Comparison of ENCODE assay signal across 8 cellular contexts in the genomic region with DNA sequence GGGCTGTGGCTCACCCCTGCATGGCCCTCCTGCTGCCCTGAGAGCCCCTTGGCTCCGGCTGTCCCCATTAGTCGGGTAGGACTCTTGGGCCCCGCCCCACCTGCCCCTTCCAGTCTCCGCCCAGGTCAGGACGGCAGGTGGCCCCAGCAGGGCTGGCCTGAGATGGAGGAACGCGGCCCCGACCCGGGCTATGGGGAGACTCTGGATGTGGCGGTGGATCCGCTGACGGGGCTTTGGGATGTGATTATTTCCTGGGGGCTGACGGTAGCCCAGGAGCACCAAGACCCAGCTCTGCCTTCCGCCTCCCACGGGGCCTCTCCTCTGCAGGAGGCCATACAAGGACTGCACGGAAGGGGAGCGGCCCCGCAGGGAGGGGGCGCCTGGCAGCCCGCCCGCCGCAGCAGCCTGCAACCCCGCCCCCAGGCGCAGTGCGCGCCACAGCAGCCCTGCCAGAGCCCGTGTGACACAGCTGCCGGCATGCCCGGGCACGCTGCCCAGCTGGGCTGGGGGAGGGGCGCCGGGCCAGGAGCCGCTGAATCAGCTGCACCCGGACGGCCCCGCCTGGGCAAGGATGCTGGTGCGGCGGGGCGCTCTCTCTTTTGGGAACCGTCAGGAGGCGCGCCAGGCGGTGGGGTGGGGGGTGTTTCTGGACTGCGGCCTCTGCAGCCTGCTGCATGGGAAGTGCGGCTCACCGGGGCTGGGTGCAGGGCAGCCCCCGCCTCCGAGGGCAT. TPM values are rescaled to one million over a fixed set of nuclear protein-coding genes. Genes with fewer than 3 reads are reported as not detected.
DNase-seq lines count a peak whose midpoint lies in the region; ATAC-seq and TF ChIP-seq lines count a peak whose summit lies in the region.

No MANE protein-coding gene starts in this region.

- H3F3A ChIP-seq in SU-DHL-6 (ENCODE audit: insufficient read depth), result 0 out of 2 replicates have a peak, but pooled peaks cover 7% of the 10 kb centered on the region

- intact Hi-C loops in cardiac septum (cut with DNase I), result loop anchor here (1.0 to 5.0 kb wide), 2 partner anchors 15 to 57 kb away; no protein-coding TSS in a partner anchor
- intact Hi-C loops in upper lobe of right lung (cut with DNase I), result no loop called here

- H3K9me3 Mint-ChIP-seq in progenitor cell of endocrine pancreas (ENCODE audit: low read depth), result no peaks in the 10 kb centered on the region

- H3K4me2 ChIP-seq in SU-DHL-6 (ENCODE audit: low read depth, low read length, poor library complexity, severe bottlenecking), result peak overlapping the region; percentile 54

- peak overlapping the region; percentile 69 for H3K27ac Mint-ChIP-seq in progenitor cell of endocrine pancreas

- no peaks in the 10 kb centered on the region for H3K9me2 ChIP-seq in SU-DHL-6 (replicated peaks; ENCODE audit: insufficient read depth, low read length)

- H3K36me3 ChIP-seq in SU-DHL-6 (ENCODE audit: low read length) (no peaks in the 10 kb centered on the region), upper lobe of right lung (peaks cover 1% of the 10 kb centered on the region)

- no peaks in the 10 kb centered on the region for H4K20me1 ChIP-seq in SU-DHL-6 (ENCODE audit: low read depth, low read length)

- DNase-seq in GM12865 (ENCODE audit: low read depth) (peak; percentile 96), NCI-H1105 treated with DMSO at 0.1 percent for 48 hours (lab: John Stamatoyannopoulos, UW) (peak; percentile 89), cardiac septum (ENCODE audit: low spot score) (peak; percentile 95), progenitor cell of endocrine pancreas (ENCODE audit: low spot score, unreplicated experiment) (peak; percentile 57), upper lobe of right lung (peak; percentile 96)
- DNase-seq in activated naive CD8-positive, alpha-beta T cell treated with anti-CD3 and anti-CD28 coated beads, Interleukin-2, amount 50 U/mL, for 16 hours (ENCODE audit: low read depth, low spot score), result peak; percentile 68

- H2AFZ ChIP-seq in SU-DHL-6 (ENCODE audit: low read depth, low read length, severe bottlenecking), result peak overlapping the region; percentile 63

- H3K27me3 Mint-ChIP-seq in progenitor cell of endocrine pancreas, result peaks cover 12% of the 10 kb centered on the region

- TF ChIP-seq CTCF in GM12865 (IDR thresholded peaks at IDR 0.05; ENCODE audit: insufficient read depth, low read depth, low read length, missing control alignments) (no peak), SU-DHL-6 (IDR thresholded peaks at IDR 0.05; ENCODE audit: insufficient read depth, low read length, poor library complexity, severe bottlenecking) (no peak), progenitor cell of endocrine pancreas (IDR thresholded peaks at IDR 0.05; ENCODE audit: unreplicated experiment) (no peak), upper lobe of right lung (IDR thresholded peaks at IDR 0.05) (peak; percentile 20)

- H3K9me3 ChIP-seq in SU-DHL-6 (ENCODE audit: insufficient read depth, low read length), result no peaks in the 10 kb centered on the region
- H3K9me3 ChIP-seq in upper lobe of right lung, result no peaks in the 10 kb centered on the region

- H3K9ac ChIP-seq in SU-DHL-6 (ENCODE audit: low read length), result peak overlapping the region; percentile 50

- peak overlapping the region; percentile 49 for H3K4me3 Mint-ChIP-seq in progenitor cell of endocrine pancreas (ENCODE audit: low read depth)

- peaks cover 52% of the 10 kb centered on the region for H3K4me1 ChIP-seq in upper lobe of right lung

- H3K27ac ChIP-seq in SU-DHL-6 (ENCODE audit: low read depth, low read length), result peak overlapping the region; percentile 34; the same call in 1 of the 2 replicates
- H3K27ac ChIP-seq in upper lobe of right lung, result peak overlapping the region; percentile 92

- peaks cover 8% of the 10 kb centered on the region for H3K4me1 Mint-ChIP-seq in progenitor cell of endocrine pancreas (ENCODE audit: low read depth)

- H3K27me3 ChIP-seq in SU-DHL-6 (ENCODE audit: low read length), result no peaks in the 10 kb centered on the region
- H3K27me3 ChIP-seq in upper lobe of right lung, result no peaks in the 10 kb centered on the region

- peaks cover 2% of the 10 kb centered on the region for H3K36me3 Mint-ChIP-seq in progenitor cell of endocrine pancreas (ENCODE audit: insufficient read depth)

- H3K4me3 ChIP-seq in GM12865 (ENCODE audit: low read depth, low read length) (peak overlapping the region; percentile 85), SU-DHL-6 (ENCODE audit: insufficient read depth, low read length, poor library complexity, severe bottlenecking) (no peak overlapping the region), upper lobe of right lung (peak overlapping the region; percentile 52)

- peak; percentile 81 for ATAC-seq in HG02678 (IDR thresholded peaks at IDR 0.05; ENCODE audit: unreplicated experiment)
- ATAC-seq in upper lobe of right lung, result peak; percentile 91

- no peaks in the 10 kb centered on the region for H3K79me2 ChIP-seq in SU-DHL-6 (ENCODE audit: insufficient read depth, low read length)

RNA-seq across cellular contexts. Expression of a gene that starts 9.2 kb away (rescaled TPM):
- total RNA-seq in cardiac septum, result 19.8 TPM
- 39.2 and 39.5 TPM in 2 replicates for total RNA-seq in progenitor cell of endocrine pancreas
- total RNA-seq in upper lobe of right lung, result 30.7 TPM

RNA-seq across cellular contexts. Expression of a gene that starts 14.4 kb away (rescaled TPM):
- total RNA-seq in cardiac septum (57.8 TPM), progenitor cell of endocrine pancreas (11.6 and 12.9 TPM in 2 replicates), upper lobe of right lung (33.5 TPM)
